8 cellular contexts compared by ENCODE assay signal in genomic region chr20:47677314-47678129, GRCh38.
DNase-seq lines count a peak whose midpoint lies in the region; ATAC-seq and TF ChIP-seq lines count a peak whose summit lies in the region.

No MANE protein-coding gene starts in this region.

- no peak overlapping the region for H3K27ac ChIP-seq in brain microvascular endothelial cell

- peak; percentile 33 to 64 (median 63) for DNase-seq in NCI-H1417 (lab: John Stamatoyannopoulos, UW)
- DNase-seq in NCI-H1417 treated with DMSO at 0.1 percent for 48 hours (lab: John Stamatoyannopoulos, UW) = no peak
- peak; percentile 10 for DNase-seq in NCI-H128 (lab: John Stamatoyannopoulos, UW; ENCODE audit: unreplicated experiment)
- DNase-seq in UCSD-AML1 (lab: John Stamatoyannopoulos, UW; ENCODE audit: unreplicated experiment) = peak; percentile 43
- DNase-seq in brain microvascular endothelial cell = no peak
- peak; percentile 46 to 80 for DNase-seq in lung microvascular endothelial cell (ENCODE audit: low read depth in 2 of 2)
- DNase-seq in stimulated activated CD8-positive, alpha-beta memory T cell treated with anti-CD3 and anti-CD28 coated beads, Interleukin-4, amount 100 ng/mL, for 4 hours (ENCODE audit: low read depth in 2 of 2, low spot score in 1 of 2) = peak; percentile 28 to 32

- peak; percentile 91 for TF ChIP-seq CTCF in brain microvascular endothelial cell (IDR thresholded peaks at IDR 0.05; ENCODE audit: low read depth, low read length, missing control alignments)

- H3K4me3 ChIP-seq in brain microvascular endothelial cell (ENCODE audit: low read depth, low read length) = no peak overlapping the region

- H3K36me3 ChIP-seq in brain microvascular endothelial cell (replicated peaks) = no peaks in the 10 kb centered on the region

- ATAC-seq in GM18907 (IDR thresholded peaks at IDR 0.05; ENCODE audit: unreplicated experiment) = no peak

- in situ Hi-C loops in brain microvascular endothelial cell (cut with HindIII; ENCODE audit: low pct_ligation_motif_present, low sequenced_read_pairs) = loop anchor here (25.0 kb wide), 1 partner anchor 935 kb away; no protein-coding TSS in a partner anchor

- no peaks in the 10 kb centered on the region for H3K27me3 ChIP-seq in brain microvascular endothelial cell (replicated peaks)

Comparison
In these comparisons a context has a peak if more than half of its experiments do, and no peak if none do; other contexts are left out.
1. DNase-seq: peak in NCI-H1417 (3 of 3), NCI-H128 (single experiment), UCSD-AML1 (single experiment), lung microvascular endothelial cell (2 of 2) and stimulated activated CD8-positive, alpha-beta memory T cell treated with anti-CD3 and anti-CD28 coated beads, Interleukin-4, amount 100 ng/mL, for 4 hours (2 of 2); none in NCI-H1417 treated with DMSO at 0.1 percent for 48 hours (single experiment) and brain microvascular endothelial cell (single experiment).